Comparison of ENCODE assay signal across 18 cellular contexts in the genomic region with DNA sequence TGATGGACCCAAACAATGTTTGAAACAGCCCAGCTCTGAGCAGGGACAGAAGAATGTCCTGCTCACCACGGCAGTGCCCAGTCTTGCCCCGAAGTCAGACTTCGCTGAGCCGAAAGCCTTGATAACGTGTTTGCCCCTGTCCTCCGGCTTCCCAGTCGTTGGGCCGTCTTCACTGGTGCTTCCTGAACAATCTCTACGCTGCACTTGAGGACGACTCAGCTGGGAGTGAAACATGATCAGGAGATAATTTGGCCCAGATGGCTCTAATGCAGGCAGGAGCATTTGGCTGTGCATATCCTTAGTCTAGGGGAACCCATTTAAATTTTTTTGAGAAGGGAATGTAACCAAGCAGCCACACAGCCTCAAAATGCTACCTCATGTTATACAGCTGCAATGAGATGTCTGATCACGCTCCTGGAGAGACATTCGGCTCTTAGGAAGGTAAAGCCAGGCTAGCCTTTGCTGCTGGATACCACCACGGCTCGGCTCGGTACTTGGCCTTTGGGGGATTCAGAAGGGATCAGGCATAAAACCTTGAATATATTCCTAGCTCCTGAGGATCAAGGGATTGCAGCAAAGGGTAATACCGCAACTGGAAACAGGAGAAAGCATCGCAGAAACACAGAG. TPM values are rescaled to one million over a fixed set of nuclear protein-coding genes. Genes with fewer than 3 reads are reported as not detected.
DNase-seq lines count a peak whose midpoint lies in the region; ATAC-seq and TF ChIP-seq lines count a peak whose summit lies in the region.
"Had no signal": no experiment of that assay in that cellular context is flagged by ENCODE, and none has a peak within 500 bp of the region (broad histone marks: within the 10 kb centered on the region; RNA-seq: fewer than 3 reads in every experiment).

No MANE protein-coding gene starts in this region.

- H3K4me1 ChIP-seq in IMR-90 (ENCODE audit: control insufficient read depth, insufficient read depth, low read length) (peaks cover 2% of the 10 kb centered on the region; the same call in 1 of the 2 replicates), SK-N-SH (ENCODE audit: control insufficient read depth in 1 of 2, insufficient read depth in 2 of 2, low read depth in 1 of 2, low read length in 1 of 2) (peaks cover 6 to 10% of the 10 kb centered on the region in 2 experiments; a peak in 2 of 4 replicates), OCI-LY7 (ENCODE audit: insufficient read depth, low read length, poor library complexity, severe bottlenecking) (peaks cover 5% of the 10 kb centered on the region)
- H3K4me1 ChIP-seq: BE2C had no signal

- 0 out of 2 replicates have a peak, but pooled peaks cover 6% of the 10 kb centered on the region for H3K9me1 ChIP-seq in IMR-90 (ENCODE audit: insufficient read depth, low read length)

- H3K9ac ChIP-seq in IMR-90 (ENCODE audit: low read depth, low read length) = no peak overlapping the region
- no peak overlapping the region for H3K9ac ChIP-seq in SK-N-SH

- peak overlapping the region in 1 of 2 experiments; percentile 20; a peak in 1 of 4 replicates for H4K8ac ChIP-seq in IMR-90 (ENCODE audit: low read depth in 2 of 2, low read length in 2 of 2)

- dilution Hi-C loops in IMR-90 (cut with HindIII; ENCODE audit: low sequenced_read_pairs, unreplicated experiment) = no loop called here

- no peak overlapping the region for H3K27ac Mint-ChIP-seq in activated CD4-positive, alpha-beta memory T cell treated with anti-CD3 and anti-CD28 coated beads, Interleukin-2, amount 10 ng/mL, durations not matched to agents 7 days and 5 days
- H3K27ac Mint-ChIP-seq: activated naive CD8-positive, alpha-beta T cell; stimulated activated effector memory CD8-positive, alpha-beta T cell treated with anti-CD3 and anti-CD28 coated beads, Interleukin-12 subunit alpha, Interleukin-12 subunit beta, amount 100 ng/mL, for 72 hours had no signal

- no peak overlapping the region for H3K56ac ChIP-seq in IMR-90 (ENCODE audit: extremely low read depth, insufficient read depth, low read length)

- no peak overlapping the region for H3K18ac ChIP-seq in IMR-90 (ENCODE audit: low read depth, low read length)

- WGBS in IMR-90 (ENCODE audit: extremely low coverage in 2 of 2, insufficient read length in 1 of 2), 2 experiments = 87% methylated on average over 12 of the region's 17 CpGs; no CpG with 5 or more reads in 1 of the 2 experiments
- 73% methylated on average over 17 of the region's 17 CpGs for WGBS in SK-N-SH (ENCODE audit: low lambda C conversion rate)

- H3K79me2 ChIP-seq in SK-N-SH (ENCODE audit: insufficient read depth) (no peaks in the 10 kb centered on the region), OCI-LY7 (ENCODE audit: insufficient read depth, low read depth, low read length) (no peaks in the 10 kb centered on the region)

- H2BK120ac ChIP-seq in IMR-90 (ENCODE audit: low read depth, low read length) = no peak overlapping the region; the same call in 1 of the 2 replicates

- peaks cover 2% of the 10 kb centered on the region for H3K27me3 Mint-ChIP-seq in activated CD4-positive, alpha-beta memory T cell treated with anti-CD3 and anti-CD28 coated beads, Interleukin-2, amount 10 ng/mL, durations not matched to agents 7 days and 5 days
- H3K27me3 Mint-ChIP-seq: activated naive CD8-positive, alpha-beta T cell had no signal

- no peak overlapping the region for H3K4ac ChIP-seq in IMR-90 (ENCODE audit: low read depth, low read length)

- DNase-seq in AG04450 (ENCODE audit: low read depth, low spot score) (peak; percentile 30), IMR-90 (peak; percentile 65), SK-N-SH (peak; percentile 36), foreskin fibroblast (peak; percentile 87 to 93), OCI-LY7 (ENCODE audit: low spot score) (no peak), KBM-7 (no peak), kidney glomerular epithelial cell (lab: John Stamatoyannopoulos, UW) (no peak)
- no peak for DNase-seq in activated CD4-positive, alpha-beta memory T cell treated with anti-CD3 and anti-CD28 coated beads, Interleukin-2, amount 10 ng/mL, durations not matched to agents 7 days and 5 days
- DNase-seq: BE2C, dermis blood vessel endothelial cell, GDM1, heart left ventricle, NCI-H1436 treated with DMSO at 0.1 percent for 48 hours, T-helper 9 cell had no signal

- H3K27ac ChIP-seq in AG04450 (ENCODE audit: low read depth, low read length) = no peak overlapping the region
- no peak overlapping the region for H3K27ac ChIP-seq in IMR-90 (ENCODE audit: insufficient read depth, low read length)
- no peak overlapping the region for H3K27ac ChIP-seq in SK-N-SH (ENCODE audit: low read depth in 2 of 2, low read length in 1 of 2)
- H3K27ac ChIP-seq in OCI-LY7 (ENCODE audit: low read depth, low read length, poor library complexity, severe bottlenecking) = no peak overlapping the region
- H3K27ac ChIP-seq: heart left ventricle, neutrophil had no signal

- peak; percentile 79 for ATAC-seq in IMR-90 (ENCODE audit: low read depth)
- ATAC-seq: heart left ventricle; left lobe of liver; stimulated activated effector memory CD8-positive, alpha-beta T cell treated with anti-CD3 and anti-CD28 coated beads, Interleukin-12 subunit alpha, Interleukin-12 subunit beta, amount 100 ng/mL, for 72 hours had no signal

- H3K9me3 ChIP-seq in AG04450 (ENCODE audit: control insufficient read depth, insufficient read depth, low read length) (no peaks in the 10 kb centered on the region; the same call in 1 of the 2 replicates), IMR-90 (ENCODE audit: control insufficient read depth, insufficient read depth, low read length) (no peaks in the 10 kb centered on the region), SK-N-SH (no peaks in the 10 kb centered on the region), OCI-LY7 (ENCODE audit: low read length) (no peaks in the 10 kb centered on the region)
- H3K9me3 ChIP-seq: BE2C, heart left ventricle, neutrophil had no signal

- no peak for TF ChIP-seq POLR2A in IMR-90 (IDR thresholded peaks at IDR 0.05; ENCODE audit: low read depth, low read length)

- POLR2A ChIA-PET in AG04450 (lab: Yijun Ruan, JAX) (no interaction called here), IMR-90 (lab: Charles Lee; ENCODE audit: unreplicated experiment) (no interaction called here), SK-N-SH (lab: Yijun Ruan, JAX) (interaction anchor here (0.6 kb wide), 1 partner anchor 19 kb away, joined by 3 read pairs; no protein-coding TSS in a partner anchor), OCI-LY7 (lab: Charles Lee) (no interaction called here)
- POLR2A ChIA-PET in activated CD4-positive, alpha-beta memory T cell treated with anti-CD3 and anti-CD28 coated beads, Interleukin-2, amount 10 ng/mL, durations not matched to agents 7 days and 5 days (lab: Charles Lee) = no interaction called here

- H2AFZ ChIP-seq in IMR-90 (replicated peaks; ENCODE audit: low read length, poor library complexity) = peak overlapping the region; percentile 63
- peak overlapping the region; percentile 66; the same call in 1 of the 2 replicates for H2AFZ ChIP-seq in SK-N-SH (ENCODE audit: low read depth)
- no peak overlapping the region for H2AFZ ChIP-seq in OCI-LY7 (ENCODE audit: low read length)

- in situ Hi-C loops in IMR-90 (cut with MboI; ENCODE audit: low sequenced_read_pairs) (no loop called here), KBM-7 (cut with MboI; ENCODE audit: low pct_unique_long_range_greater_than_20kb, low sequenced_read_pairs) (no loop called here)

- H3K36me3 ChIP-seq in IMR-90 (ENCODE audit: control insufficient read depth, insufficient read depth, low read length) (no peaks in the 10 kb centered on the region), SK-N-SH (replicated peaks in 1 of 2; ENCODE audit: control insufficient read depth in 1 of 2, insufficient read depth in 2 of 2, low read length in 1 of 2) (no peaks in the 10 kb centered on the region), OCI-LY7 (ENCODE audit: insufficient read depth, low read length) (no peaks in the 10 kb centered on the region)
- H3K36me3 ChIP-seq: BE2C, heart left ventricle, neutrophil had no signal

- H2BK5ac ChIP-seq in IMR-90 (ENCODE audit: low read depth, low read length, poor library complexity, severe bottlenecking) = no peak overlapping the region

- no peaks in the 10 kb centered on the region for H3K79me1 ChIP-seq in IMR-90 (ENCODE audit: low read depth in 1 of 2, low read length in 2 of 2)

- no peaks in the 10 kb centered on the region for H3K9me3 Mint-ChIP-seq in activated CD4-positive, alpha-beta memory T cell treated with anti-CD3 and anti-CD28 coated beads, Interleukin-2, amount 10 ng/mL, durations not matched to agents 7 days and 5 days
- H3K9me3 Mint-ChIP-seq: stimulated activated effector memory CD8-positive, alpha-beta T cell treated with anti-CD3 and anti-CD28 coated beads, Interleukin-12 subunit alpha, Interleukin-12 subunit beta, amount 100 ng/mL, for 72 hours had no signal

- TF ChIP-seq RAD21 in IMR-90 (IDR thresholded peaks at IDR 0.05; ENCODE audit: low read length) (no peak), SK-N-SH (IDR thresholded peaks at IDR 0.05; ENCODE audit: low read length) (no peak)

- TF ChIP-seq CTCF in AG04450 (IDR thresholded peaks at IDR 0.05; ENCODE audit: low read depth, low read length) (no peak), IMR-90 (conservative IDR thresholded peaks at IDR 0.05; ENCODE audit: low read depth, low read length) (no peak), SK-N-SH (IDR thresholded peaks at IDR 0.05) (no peak), foreskin fibroblast (IDR thresholded peaks at IDR 0.05; ENCODE audit: low read depth, low read length) (no peak), OCI-LY7 (conservative IDR thresholded peaks at IDR 0.05; ENCODE audit: low read length) (no peak)

- no peak overlapping the region for H2AK5ac ChIP-seq in IMR-90 (ENCODE audit: low read depth, low read length)

- no peak overlapping the region for H3K4me3 ChIP-seq in AG04450 (ENCODE audit: low read depth, low read length)
- no peak overlapping the region for H3K4me3 ChIP-seq in IMR-90 (ENCODE audit: insufficient read depth, low read depth, low read length)
- no peak overlapping the region for H3K4me3 ChIP-seq in SK-N-SH (ENCODE audit: low read depth in 2 of 2, low read length in 1 of 2)
- peak overlapping the region; percentile 20 to 38 for H3K4me3 ChIP-seq in foreskin fibroblast (ENCODE audit: low read depth in 1 of 2, low read length in 2 of 2)
- H3K4me3 ChIP-seq in OCI-LY7 (ENCODE audit: low read depth, low read length, poor library complexity, severe bottlenecking) = no peak overlapping the region
- H3K4me3 ChIP-seq: heart left ventricle had no signal

- H4K20me1 ChIP-seq in IMR-90 (ENCODE audit: insufficient read depth, low read length) = no peaks in the 10 kb centered on the region
- no peaks in the 10 kb centered on the region for H4K20me1 ChIP-seq in SK-N-SH (ENCODE audit: insufficient read depth)
- no peaks in the 10 kb centered on the region for H4K20me1 ChIP-seq in OCI-LY7 (ENCODE audit: insufficient read depth, low read length)

- no TSS peak for BruUV-seq in IMR-90 (replicated peaks; lab: Mats Ljungman, UMichigan)
- BruUV-seq in OCI-LY7 (replicated peaks; lab: Mats Ljungman, UMichigan) = no TSS peak

- H2AK9ac ChIP-seq in IMR-90 (replicated peaks; ENCODE audit: low read depth, low read length, poor library complexity) = peak overlapping the region; percentile 12

- intact Hi-C loops in IMR-90 (cut with micrococcal nuclease) = no loop called here
- intact Hi-C loops in OCI-LY7 (cut with micrococcal nuclease; ENCODE audit: unreplicated experiment) = no loop called here

- H3K27me3 ChIP-seq in AG04450 (ENCODE audit: control insufficient read depth, insufficient read depth, low read length) (no peaks in the 10 kb centered on the region), IMR-90 (ENCODE audit: control insufficient read depth, insufficient read depth, low read length) (no peaks in the 10 kb centered on the region), SK-N-SH (ENCODE audit: insufficient read depth) (no peaks in the 10 kb centered on the region)
- H3K27me3 ChIP-seq: BE2C, heart left ventricle had no signal

- H3K9me2 ChIP-seq in SK-N-SH = no peaks in the 10 kb centered on the region
- no peaks in the 10 kb centered on the region for H3K9me2 ChIP-seq in OCI-LY7 (ENCODE audit: insufficient read depth, low read length)

- CTCF ChIA-PET in AG04450 (lab: Charles Lee) (interaction anchor here (1.1 kb wide), 1 partner anchor 15 kb away, joined by 3 read pairs; no protein-coding TSS in a partner anchor), IMR-90 (lab: Yijun Ruan, JAX) (no interaction called here), SK-N-SH (lab: Yijun Ruan, JAX) (interaction anchor here (0.8 to 1.8 kb wide), 5 partner anchors 15 to 840 kb away, joined by 3 to 7 read pairs (median 3); no protein-coding TSS in a partner anchor), OCI-LY7 (lab: Charles Lee; ENCODE audit: unreplicated experiment) (no interaction called here)
- CTCF ChIA-PET in activated CD4-positive, alpha-beta memory T cell treated with anti-CD3 and anti-CD28 coated beads, Interleukin-2, amount 10 ng/mL, durations not matched to agents 7 days and 5 days (lab: Charles Lee) = no interaction called here

- H2BK15ac ChIP-seq in IMR-90 (ENCODE audit: low read depth, low read length) = no peak overlapping the region

- no peak overlapping the region for H2BK20ac ChIP-seq in IMR-90 (ENCODE audit: low read depth, low read length)

- no peak overlapping the region for H3K4me2 ChIP-seq in IMR-90 (ENCODE audit: low read depth, low read length)
- no peak overlapping the region for H3K4me2 ChIP-seq in SK-N-SH
- H3K4me2 ChIP-seq in OCI-LY7 (ENCODE audit: low read length) = no peak overlapping the region

- no peak overlapping the region for H3K14ac ChIP-seq in IMR-90 (replicated peaks; ENCODE audit: low read depth, low read length)

- no peak overlapping the region for H4K5ac ChIP-seq in IMR-90 (ENCODE audit: low read depth, low read length)

- no peak overlapping the region for H3K23ac ChIP-seq in IMR-90 (ENCODE audit: low read depth, low read length)

- H3K36me3 Mint-ChIP-seq in activated CD4-positive, alpha-beta memory T cell treated with anti-CD3 and anti-CD28 coated beads, Interleukin-2, amount 10 ng/mL, durations not matched to agents 7 days and 5 days (ENCODE audit: low read depth) = no peaks in the 10 kb centered on the region
- H3K36me3 Mint-ChIP-seq: activated naive CD8-positive, alpha-beta T cell had no signal

- H3K4me3 Mint-ChIP-seq in activated CD4-positive, alpha-beta memory T cell treated with anti-CD3 and anti-CD28 coated beads, Interleukin-2, amount 10 ng/mL, durations not matched to agents 7 days and 5 days = no peak overlapping the region
- H3K4me3 Mint-ChIP-seq: activated naive CD8-positive, alpha-beta T cell; stimulated activated effector memory CD8-positive, alpha-beta T cell treated with anti-CD3 and anti-CD28 coated beads, Interleukin-12 subunit alpha, Interleukin-12 subunit beta, amount 100 ng/mL, for 72 hours had no signal

- no peak overlapping the region for H4K91ac ChIP-seq in IMR-90 (ENCODE audit: insufficient read depth, low read depth, low read length)

- H3K4me1 Mint-ChIP-seq in activated CD4-positive, alpha-beta memory T cell treated with anti-CD3 and anti-CD28 coated beads, Interleukin-2, amount 10 ng/mL, durations not matched to agents 7 days and 5 days = no peaks in the 10 kb centered on the region
- H3K4me1 Mint-ChIP-seq: stimulated activated effector memory CD8-positive, alpha-beta T cell treated with anti-CD3 and anti-CD28 coated beads, Interleukin-12 subunit alpha, Interleukin-12 subunit beta, amount 100 ng/mL, for 72 hours had no signal

- no peak for TF ChIP-seq EP300 in SK-N-SH (IDR thresholded peaks at IDR 0.05; ENCODE audit: borderline replicate concordance in 1 of 2, low read depth in 1 of 2, low read length in 1 of 2)

- H3F3A ChIP-seq in SK-N-SH (replicated peaks; ENCODE audit: insufficient read depth) = no peaks in the 10 kb centered on the region

RNA-seq across cellular contexts. Expression of a gene that starts 43.6 kb away (rescaled TPM):
- polyA plus RNA-seq in AG04450 (2011; rRNA removed) (65.3 and 71.7 TPM in 2 replicates), IMR-90 (2012; rRNA removed) (32.3 and 35.3 TPM in 2 replicates), SK-N-SH (2012; rRNA removed) (44.4 and 45.3 TPM in 2 replicates)
- 32.7 and 41.0 TPM in 2 replicates for polyA minus RNA-seq in AG04450 (2011; rRNA and poly(A)+ RNA removed)
- total RNA-seq in IMR-90 (2012; rRNA removed) (29.2 and 52.2 TPM in 2 replicates), OCI-LY7 (2022) (5.0 and 5.3 TPM in 2 replicates)
- polyA plus RNA-seq in IMR-90 (2012; cell fraction: cytosol; rRNA removed) = 28.3 and 34.8 TPM in 2 replicates
- polyA plus RNA-seq in IMR-90 (2012; cell fraction: nucleus; rRNA removed; ENCODE audit: low replicate concordance) = 13.9 and 29.9 TPM in 2 replicates
- polyA plus RNA-seq in SK-N-SH (2012; cell fraction: cytosol; rRNA removed) = 36.9 and 38.7 TPM in 2 replicates
- 21.8 and 27.8 TPM in 2 replicates for polyA plus RNA-seq in SK-N-SH (2012; cell fraction: nucleus; rRNA removed)
- 14.2 and 14.5 TPM in 2 replicates for total RNA-seq in OCI-LY7 (2014; rRNA removed; shearing (Covaris generic))
- total RNA-seq in activated CD4-positive, alpha-beta memory T cell treated with anti-CD3 and anti-CD28 coated beads, Interleukin-2, amount 10 ng/mL, durations not matched to agents 7 days and 5 days = 10 to 100 TPM; 14.4 to 18.1 TPM

Comparison
In these comparisons a context has a peak if more than half of its experiments do, and no peak if none do; other contexts are left out.
1. DNase-seq: peak in AG04450 (single experiment), IMR-90 (single experiment), SK-N-SH (single experiment) and foreskin fibroblast (2 of 2); none in OCI-LY7 (single experiment), KBM-7 (single experiment), kidney glomerular epithelial cell (single experiment) and activated CD4-positive, alpha-beta memory T cell treated with anti-CD3 and anti-CD28 coated beads, Interleukin-2, amount 10 ng/mL, durations not matched to agents 7 days and 5 days (single experiment).
2. H3K4me3 ChIP-seq: peak in foreskin fibroblast (2 of 2); none in AG04450 (single experiment), IMR-90 (single experiment), SK-N-SH (0 of 2) and OCI-LY7 (single experiment).
3. CTCF ChIA-PET loops: an anchor here in AG04450 (1.1 kb wide) and SK-N-SH (0.8 to 1.8 kb wide); none called in IMR-90, OCI-LY7 and activated CD4-positive, alpha-beta memory T cell treated with anti-CD3 and anti-CD28 coated beads, Interleukin-2, amount 10 ng/mL, durations not matched to agents 7 days and 5 days.